In the genomic region with DNA sequence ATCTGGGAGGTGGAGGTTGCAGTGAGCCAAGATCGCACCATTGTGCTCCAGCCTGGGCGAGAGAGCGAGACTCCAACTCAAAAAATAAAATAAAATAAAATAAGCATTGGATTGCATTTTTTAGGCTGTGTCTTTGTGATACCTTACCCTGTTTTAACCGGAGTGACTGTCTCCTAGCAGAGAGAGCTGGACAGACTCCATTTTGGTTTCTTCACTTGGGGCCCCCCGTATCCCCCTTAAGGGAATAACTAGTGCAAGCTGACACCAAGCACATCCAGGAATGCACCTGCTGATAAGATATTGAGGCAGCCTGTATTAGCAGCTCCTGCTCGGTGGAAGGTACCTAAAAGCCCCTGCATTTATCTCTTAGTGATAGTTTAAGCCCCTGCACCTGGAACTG, we compare ENCODE assay signal across 8 cellular contexts. TPM values are rescaled to one million over a fixed set of nuclear protein-coding genes. Genes with fewer than 3 reads are reported as not detected.
"Had no signal": no experiment of that assay in that cellular context is flagged by ENCODE, and none has a peak within 500 bp of the region (broad histone marks: within the 10 kb centered on the region; RNA-seq: fewer than 3 reads in every experiment).

No MANE protein-coding gene starts in this region.

- H3K4me3 ChIP-seq: GM12878 had no signal

- DNase-seq: GDM1, GF-D8 had no signal

- FAIRE-seq: G401.6, GM12878, GM12891, GM12892, GM18507, GM19239 had no signal

- ATAC-seq: GM12878 had no signal

RNA-seq across cellular contexts. Expression of a gene that starts 20.8 kb away (rescaled TPM):
- total RNA-seq: GM12878 had no signal
- polyA plus RNA-seq: GM12878 had no signal

RNA-seq across cellular contexts. Expression of a gene that starts 26.3 kb away (rescaled TPM):
- total RNA-seq: GM12878 had no signal
- polyA plus RNA-seq: GM12878 had no signal

RNA-seq across cellular contexts. Expression of a gene that starts 29.9 kb away (rescaled TPM):
- total RNA-seq: GM12878 had no signal
- polyA plus RNA-seq: GM12878 had no signal

RNA-seq across cellular contexts. Expression of a gene that starts 40.7 kb away (rescaled TPM):
- total RNA-seq: GM12878 had no signal
- polyA plus RNA-seq: GM12878 had no signal
